1 cellular context compared by ENCODE assay signal in genomic region chr13:76887070-76887563, GRCh38.
TF ChIP-seq lines count a peak whose summit lies in the region.

No MANE protein-coding gene starts in this region.

TF ChIP-seq in GM23338, 12 proteins besides CTCF, POLR2A, EP300 and RAD21 (continued from another document):
- TF ChIP-seq ZNF462 (CRISPR knock-in tag; IDR thresholded peaks at IDR 0.05): no peak
- no peak for TF ChIP-seq ZNF331 (CRISPR knock-in tag; IDR thresholded peaks at IDR 0.05; ENCODE audit: low read depth)
TF ChIP-seq in GM23338: peak in this region for 0.
